In genomic region chr6:154510144-154510905, GRCh38 we compare ENCODE assay signal across 1 cellular context.
TF ChIP-seq lines count a peak whose summit lies in the region.

CNKSR3 (minus strand) TSS chr6:154510685; CDS start chr6:154510114, 571 bp downstream.

TF ChIP-seq in GM23338, 12 proteins besides CTCF, POLR2A, EP300 and RAD21 (continued from another document):
- no peak for TF ChIP-seq ZNF462 (CRISPR knock-in tag; IDR thresholded peaks at IDR 0.05)
TF ChIP-seq in GM23338: peak in this region for 2.
